15 cellular contexts compared by ENCODE assay signal in the genomic region with DNA sequence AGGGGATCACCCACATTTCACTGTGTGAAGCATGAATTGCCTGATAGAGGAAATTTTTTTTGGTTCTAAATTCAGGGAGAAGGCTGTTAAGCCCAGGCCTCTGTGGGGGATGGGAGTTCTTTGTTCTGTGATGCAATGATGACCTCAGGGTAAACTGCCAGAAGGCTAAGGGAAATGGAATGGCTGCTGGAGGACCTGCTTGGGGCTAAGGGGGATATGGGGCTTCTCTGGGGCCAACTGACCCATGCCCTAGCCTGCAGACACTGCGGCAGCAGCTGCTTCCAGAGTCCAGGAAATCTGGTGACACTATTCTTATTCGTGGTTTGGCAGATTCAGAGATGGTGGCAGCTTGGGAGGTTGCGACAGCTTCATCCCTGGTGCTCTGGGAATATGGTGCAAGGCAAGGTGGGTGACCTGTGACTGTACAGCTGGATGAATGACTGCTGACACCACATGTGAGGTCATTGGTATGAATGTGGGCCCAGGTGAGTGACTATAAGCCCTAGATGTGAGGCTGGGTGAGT. TPM values are rescaled to one million over a fixed set of nuclear protein-coding genes. Genes with fewer than 3 reads are reported as not detected.
DNase-seq lines count a peak whose midpoint lies in the region; ATAC-seq lines count a peak whose summit lies in the region.
"Had no signal": no experiment of that assay in that cellular context is flagged by ENCODE, and none has a peak within 500 bp of the region (broad histone marks: within the 10 kb centered on the region; RNA-seq: fewer than 3 reads in every experiment).

No MANE protein-coding gene starts in this region.

- H3K4me1 Mint-ChIP-seq in activated T-helper 17 cell treated with anti-CD3 and anti-CD28 coated beads, Interleukin-2, amount 50 U/mL, for 72 hours: no peaks in the 10 kb centered on the region
- H3K4me1 Mint-ChIP-seq in T-helper 17 cell: peaks cover 13% of the 10 kb centered on the region
- H3K4me1 Mint-ChIP-seq: activated naive CD8-positive, alpha-beta T cell treated with anti-CD3 and anti-CD28 coated beads, Interleukin-2, amount 10 ng/mL, durations not matched to agents 7 days and 5 days had no signal

- in situ Hi-C loops in KBM-7 (cut with MboI; ENCODE audit: low pct_unique_long_range_greater_than_20kb, low sequenced_read_pairs): no loop called here

- H3K9ac ChIP-seq in BLaER1 treated with 17β-estradiol and CSF1 and Interleukin-3, amounts not matched to agents 10 nM and 100 nM: peak overlapping the region in 2 of 11 experiments; percentile 26 to 27; a peak in 1 of 22 replicates

- no peak overlapping the region for H3K4me3 ChIP-seq in BLaER1 treated with 17β-estradiol and CSF1 and Interleukin-3, amounts not matched to agents 10 nM and 100 nM
- H3K4me3 ChIP-seq: skin epidermis, thyroid gland had no signal

- H3K27me3 Mint-ChIP-seq in activated T-helper 17 cell treated with anti-CD3 and anti-CD28 coated beads, Interleukin-2, amount 50 U/mL, for 72 hours: no peaks in the 10 kb centered on the region
- no peaks in the 10 kb centered on the region for H3K27me3 Mint-ChIP-seq in T-helper 17 cell
- H3K27me3 Mint-ChIP-seq: activated naive CD8-positive, alpha-beta T cell treated with anti-CD3 and anti-CD28 coated beads, Interleukin-2, amount 10 ng/mL, durations not matched to agents 7 days and 5 days; B cell had no signal

- peaks cover 14 to 61% (median 43%) of the 10 kb centered on the region in 11 experiments; a peak in 20 of 22 replicates for H3K36me3 ChIP-seq in BLaER1 treated with 17β-estradiol and CSF1 and Interleukin-3, amounts not matched to agents 10 nM and 100 nM

- no peaks in the 10 kb centered on the region for H3K27me3 ChIP-seq in BLaER1 treated with 17β-estradiol and CSF1 and Interleukin-3, amounts not matched to agents 10 nM and 100 nM
- H3K27me3 ChIP-seq: thyroid gland had no signal

- peaks cover 0 to 34% (median 0%) of the 10 kb centered on the region in 11 experiments; a peak in 4 of 22 replicates for H4K20me1 ChIP-seq in BLaER1 treated with 17β-estradiol and CSF1 and Interleukin-3, amounts not matched to agents 10 nM and 100 nM

- H3K36me3 Mint-ChIP-seq in activated T-helper 17 cell treated with anti-CD3 and anti-CD28 coated beads, Interleukin-2, amount 50 U/mL, for 72 hours (ENCODE audit: low read depth): peaks cover 41% of the 10 kb centered on the region
- H3K36me3 Mint-ChIP-seq in T-helper 17 cell (ENCODE audit: low read depth): peaks cover 6% of the 10 kb centered on the region

- H3K27ac ChIP-seq in BLaER1 treated with 17β-estradiol and CSF1 and Interleukin-3, amounts not matched to agents 10 nM and 100 nM: peak overlapping the region in 8 of 11 experiments; percentile 42 to 68 (median 57); a peak in 15 of 22 replicates
- H3K27ac ChIP-seq: skin epidermis, thyroid gland had no signal

- ATAC-seq in activated T-helper 17 cell treated with anti-CD3 and anti-CD28 coated beads, Interleukin-2, amount 50 U/mL, for 72 hours (replicated peaks): peak; percentile 11
- ATAC-seq in HG02870 (IDR thresholded peaks at IDR 0.05; ENCODE audit: unreplicated experiment) (no peak), GM19463 (IDR thresholded peaks at IDR 0.05; ENCODE audit: unreplicated experiment) (no peak), T-helper 17 cell (no peak)

- H3K4me2 ChIP-seq in BLaER1 treated with 17β-estradiol and CSF1 and Interleukin-3, amounts not matched to agents 10 nM and 100 nM: peak overlapping the region; percentile 48 to 84 (median 68)

- no peaks in the 10 kb centered on the region for H3K9me3 Mint-ChIP-seq in activated T-helper 17 cell treated with anti-CD3 and anti-CD28 coated beads, Interleukin-2, amount 50 U/mL, for 72 hours
- H3K9me3 Mint-ChIP-seq: activated naive CD8-positive, alpha-beta T cell treated with anti-CD3 and anti-CD28 coated beads, Interleukin-2, amount 10 ng/mL, durations not matched to agents 7 days and 5 days; T-helper 1 cell treated with Interleukin-12 subunit alpha and Interleukin-12 subunit beta and Interleukin-4 antibody, amounts not matched to agents 30 μg/mL and 1 μg/mL, for 36 hours had no signal

- H3K4me1 ChIP-seq in BLaER1 treated with 17β-estradiol and CSF1 and Interleukin-3, amounts not matched to agents 10 nM and 100 nM: peaks cover 37 to 64% (median 49%) of the 10 kb centered on the region in 10 experiments
- H3K4me1 ChIP-seq: thyroid gland had no signal

- DNase-seq in KBM-7 (peak; percentile 30), iris pigment epithelial cell (ENCODE audit: low read depth) (peak; percentile 47), DMS53 treated with DMSO at 0.1 percent for 48 hours (lab: John Stamatoyannopoulos, UW; ENCODE audit: unreplicated experiment) (no peak), T-helper 17 cell (no peak)
- DNase-seq: activated naive CD8-positive, alpha-beta T cell treated with anti-CD3 and anti-CD28 coated beads, Interleukin-2, amount 10 ng/mL, durations not matched to agents 7 days and 5 days; NCI-H1105; NCI-H774; thyroid gland had no signal

- H3K9me3 ChIP-seq in BLaER1 treated with 17β-estradiol and CSF1 and Interleukin-3, amounts not matched to agents 10 nM and 100 nM (replicated peaks in 1 of 11): peaks cover 0 to 8% (median 0%) of the 10 kb centered on the region in 11 experiments; a peak in 2 of 22 replicates
- no peaks in the 10 kb centered on the region for H3K9me3 ChIP-seq in T-helper 17 cell (ENCODE audit: control insufficient read depth, low read length, poor library complexity, severe bottlenecking)
- H3K9me3 ChIP-seq: thyroid gland had no signal

- H3K27ac Mint-ChIP-seq in activated T-helper 17 cell treated with anti-CD3 and anti-CD28 coated beads, Interleukin-2, amount 50 U/mL, for 72 hours: peak overlapping the region; percentile 64
- H3K27ac Mint-ChIP-seq in T-helper 17 cell: no peak overlapping the region
- H3K27ac Mint-ChIP-seq: activated naive CD8-positive, alpha-beta T cell treated with anti-CD3 and anti-CD28 coated beads, Interleukin-2, amount 10 ng/mL, durations not matched to agents 7 days and 5 days; B cell; T-helper 1 cell treated with Interleukin-12 subunit alpha and Interleukin-12 subunit beta and Interleukin-4 antibody, amounts not matched to agents 30 μg/mL and 1 μg/mL, for 36 hours had no signal

- H3K4me3 Mint-ChIP-seq in activated T-helper 17 cell treated with anti-CD3 and anti-CD28 coated beads, Interleukin-2, amount 50 U/mL, for 72 hours: no peak overlapping the region
- H3K4me3 Mint-ChIP-seq in T-helper 17 cell: no peak overlapping the region
- H3K4me3 Mint-ChIP-seq: activated naive CD8-positive, alpha-beta T cell treated with anti-CD3 and anti-CD28 coated beads, Interleukin-2, amount 10 ng/mL, durations not matched to agents 7 days and 5 days; B cell; T-helper 1 cell treated with Interleukin-12 subunit alpha and Interleukin-12 subunit beta and Interleukin-4 antibody, amounts not matched to agents 30 μg/mL and 1 μg/mL, for 36 hours had no signal

RNA-seq across cellular contexts. Expression of gene VCP, which starts 30.3 kb away (rescaled TPM):
- total RNA-seq in activated T-helper 17 cell treated with anti-CD3 and anti-CD28 coated beads, Interleukin-2, amount 50 U/mL, for 72 hours: 100 to 1,000 TPM; 235 to 322 TPM
- 100 to 1,000 TPM; 222 to 238 TPM for total RNA-seq in T-helper 17 cell

RNA-seq across cellular contexts. Expression of gene FANCG, which starts 37.6 kb away (rescaled TPM):
- 100 to 1,000 TPM in 1 of 2 donors, 10 to 100 TPM in 1; 94.2 to 124 TPM for total RNA-seq in activated T-helper 17 cell treated with anti-CD3 and anti-CD28 coated beads, Interleukin-2, amount 50 U/mL, for 72 hours
- total RNA-seq in T-helper 17 cell: 10 to 100 TPM; 18.8 to 23.6 TPM

RNA-seq across cellular contexts. Expression of gene DNAJB5, which starts 52.6 kb away (rescaled TPM):
- total RNA-seq in activated T-helper 17 cell treated with anti-CD3 and anti-CD28 coated beads, Interleukin-2, amount 50 U/mL, for 72 hours: 10 to 100 TPM in 1 of 2 donors, 1 to 10 TPM in 1; 4.4 to 10.7 TPM
- total RNA-seq in T-helper 17 cell: 1 to 10 TPM; 1.4 to 1.8 TPM

RNA-seq across cellular contexts. Expression of gene PIGO, which starts 54.2 kb away (rescaled TPM):
- 10 to 100 TPM; 15.0 to 16.6 TPM for total RNA-seq in activated T-helper 17 cell treated with anti-CD3 and anti-CD28 coated beads, Interleukin-2, amount 50 U/mL, for 72 hours
- total RNA-seq in T-helper 17 cell: 10 to 100 TPM; 19.1 to 20.4 TPM

Comparison
In these comparisons a context has a peak if more than half of its experiments do, and no peak if none do; other contexts are left out.
1. DNase-seq: peak in KBM-7 (single experiment) and iris pigment epithelial cell (single experiment); none in DMS53 treated with DMSO at 0.1 percent for 48 hours (single experiment) and T-helper 17 cell (0 of 3).